18 cellular contexts compared by ENCODE assay signal in the genomic region with DNA sequence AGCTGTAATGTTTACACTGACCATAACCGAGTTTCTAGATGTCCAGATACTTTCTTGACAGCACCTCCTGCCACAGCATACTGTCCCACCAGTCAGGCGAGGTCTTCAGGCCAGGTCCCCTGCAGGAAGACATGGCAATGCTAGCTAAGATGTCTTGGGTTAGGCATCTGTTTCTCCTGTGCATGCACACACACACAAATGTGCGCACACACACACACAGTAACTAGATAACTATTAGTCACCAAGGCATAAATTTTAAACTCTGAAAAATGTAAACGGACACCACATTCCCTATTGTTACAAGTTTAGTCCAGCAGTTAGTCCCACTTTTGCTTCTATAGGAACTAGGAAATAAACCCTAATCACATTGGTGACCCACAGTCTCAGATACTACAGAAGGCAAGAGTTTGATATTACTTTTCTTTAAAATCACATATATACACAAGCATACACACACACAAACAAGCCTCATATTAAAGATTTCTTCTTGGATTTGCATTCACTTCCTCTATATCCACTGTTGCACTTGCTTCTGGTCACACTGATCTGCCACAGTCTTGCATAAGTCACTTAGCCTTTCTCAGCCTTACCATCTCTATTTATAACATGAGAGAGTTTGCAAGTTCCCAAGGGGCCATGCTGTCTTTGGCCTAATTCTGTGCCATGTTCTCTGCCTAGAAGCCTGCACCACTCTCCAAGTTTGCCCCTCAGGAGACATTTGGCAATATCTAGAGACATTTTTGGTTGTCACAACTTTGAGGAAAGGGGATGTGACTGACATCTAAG. TPM values are rescaled to one million over a fixed set of nuclear protein-coding genes. Genes with fewer than 3 reads are reported as not detected.
DNase-seq lines count a peak whose midpoint lies in the region; ATAC-seq and TF ChIP-seq lines count a peak whose summit lies in the region.
"Had no signal": no experiment of that assay in that cellular context is flagged by ENCODE, and none has a peak within 500 bp of the region (broad histone marks: within the 10 kb centered on the region; RNA-seq: fewer than 3 reads in every experiment).

No MANE protein-coding gene starts in this region.

- H3K4me3 ChIP-seq in cardiac fibroblast (replicated peaks in 1 of 2; ENCODE audit: low read depth in 2 of 2, low read length in 2 of 2), result no peak overlapping the region

- ATAC-seq in GM18868 (IDR thresholded peaks at IDR 0.05; ENCODE audit: unreplicated experiment) (peak; percentile 35), esophagus mucosa (no peak)

- DNase-seq in NOMO-1 treated with DMSO at 0.1 percent for 48 hours (lab: John Stamatoyannopoulos, UW; ENCODE audit: unreplicated experiment), result peak; percentile 94
- DNase-seq in cardiac fibroblast (ENCODE audit: low read depth in 2 of 2), result peak; percentile 4 to 29
- peak; percentile 36 for DNase-seq in pons (ENCODE audit: low spot score)
- no peak for DNase-seq in NCI-H1092 (lab: John Stamatoyannopoulos, UW)
- DNase-seq in DMS53 (lab: John Stamatoyannopoulos, UW), result no peak
- no peak for DNase-seq in activated CD8-positive, alpha-beta memory T cell treated with anti-CD3 and anti-CD28 coated beads, Interleukin-2, amount 50 U/mL, for 4 hours
- DNase-seq: activated naive CD4-positive, alpha-beta T cell; caudate nucleus; COR-L47; H9; KG1; NCI-H2029 treated with DMSO at 0.1 percent for 48 hours; NCI-H774; stimulated activated naive CD4-positive, alpha-beta T cell treated with Interleukin-2 at 50 U/mL for 16 hours had no signal

- no peak for TF ChIP-seq CTCF in cardiac fibroblast (IDR thresholded peaks at IDR 0.05; ENCODE audit: low read depth, low read length)

RNA-seq across cellular contexts. Expression of gene IL21, which starts 32.2 kb away (rescaled TPM):
- total RNA-seq in esophagus mucosa, result not detected
- total RNA-seq: H9, liver, SK-MEL-5 had no signal

Comparison
In these comparisons a context has a peak if more than half of its experiments do, and no peak if none do; other contexts are left out.
1. DNase-seq: peak in NOMO-1 treated with DMSO at 0.1 percent for 48 hours (single experiment), cardiac fibroblast (2 of 2) and pons (single experiment); none in NCI-H1092 (single experiment), DMS53 (single experiment) and activated CD8-positive, alpha-beta memory T cell treated with anti-CD3 and anti-CD28 coated beads, Interleukin-2, amount 50 U/mL, for 4 hours (single experiment).